Comparison of ENCODE assay signal across 1 cellular context in genomic region chr6:73925703-73926102, GRCh38.
DNase-seq lines count a peak whose midpoint lies in the region; TF ChIP-seq lines count a peak whose summit lies in the region.
"Not testable (repeated sequence)": the region's sequence is repeated elsewhere in the genome, so short reads cannot be mapped to it uniquely, and the experiment has no call there.

No MANE protein-coding gene starts in this region.

- H3K27ac Mint-ChIP-seq in glutamatergic neuron (ENCODE audit: unreplicated experiment): peak overlapping the region; percentile 72

- H3K4me3 Mint-ChIP-seq in glutamatergic neuron (ENCODE audit: unreplicated experiment): not testable (repeated sequence)

- not testable (repeated sequence) for TF ChIP-seq CTCF in glutamatergic neuron (IDR thresholded peaks at IDR 0.05; ENCODE audit: partially characterized antibody, unreplicated experiment)

- not testable (repeated sequence) for H3K27me3 Mint-ChIP-seq in glutamatergic neuron (ENCODE audit: unreplicated experiment)

- H3K4me1 Mint-ChIP-seq in glutamatergic neuron (ENCODE audit: low read depth, unreplicated experiment): not testable (repeated sequence)

- H3K9me3 Mint-ChIP-seq in glutamatergic neuron (ENCODE audit: unreplicated experiment): not testable (repeated sequence)

- H3K36me3 Mint-ChIP-seq in glutamatergic neuron (ENCODE audit: unreplicated experiment): not testable (repeated sequence)

- DNase-seq in glutamatergic neuron: not testable (repeated sequence)
